ENCODE assay signal across 1 cellular context in the genomic region with DNA sequence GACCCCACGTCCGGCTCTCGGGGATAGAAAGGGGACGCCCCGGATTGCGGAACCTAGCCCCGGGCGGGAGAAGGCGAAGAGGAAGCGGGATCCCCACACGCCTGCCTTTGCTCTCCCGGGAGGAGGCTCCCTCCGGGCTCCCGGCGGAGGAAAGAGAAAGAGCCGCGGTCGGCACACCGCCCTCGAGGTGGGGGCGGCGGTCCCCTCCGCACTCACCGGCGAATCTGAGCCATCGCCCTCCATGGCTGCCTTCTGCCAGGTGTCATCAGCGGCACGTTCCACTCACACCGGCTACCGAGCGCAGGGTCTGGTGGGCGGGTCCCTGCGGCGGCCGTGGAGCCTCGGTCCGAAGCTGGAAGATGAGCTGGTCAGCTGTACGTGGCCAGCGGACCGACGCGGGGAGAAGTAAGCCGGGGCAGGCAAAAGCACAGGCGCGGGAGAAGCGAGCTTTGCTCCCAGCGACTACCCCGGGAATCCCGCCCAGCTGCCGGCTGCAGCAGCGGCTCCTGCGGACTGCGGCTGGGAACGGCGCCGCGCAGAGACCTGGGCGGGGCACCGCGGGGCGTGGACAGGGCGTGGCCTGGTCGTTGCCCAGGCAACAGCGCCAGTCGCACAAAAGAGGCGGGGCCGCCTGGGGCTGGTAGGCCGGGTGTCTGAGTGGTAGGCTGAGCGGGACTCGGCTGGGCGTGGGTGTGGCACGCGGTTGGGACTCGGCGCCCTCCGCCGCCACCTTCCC.
TF ChIP-seq lines count a peak whose summit lies in the region.

A gene with protein sequence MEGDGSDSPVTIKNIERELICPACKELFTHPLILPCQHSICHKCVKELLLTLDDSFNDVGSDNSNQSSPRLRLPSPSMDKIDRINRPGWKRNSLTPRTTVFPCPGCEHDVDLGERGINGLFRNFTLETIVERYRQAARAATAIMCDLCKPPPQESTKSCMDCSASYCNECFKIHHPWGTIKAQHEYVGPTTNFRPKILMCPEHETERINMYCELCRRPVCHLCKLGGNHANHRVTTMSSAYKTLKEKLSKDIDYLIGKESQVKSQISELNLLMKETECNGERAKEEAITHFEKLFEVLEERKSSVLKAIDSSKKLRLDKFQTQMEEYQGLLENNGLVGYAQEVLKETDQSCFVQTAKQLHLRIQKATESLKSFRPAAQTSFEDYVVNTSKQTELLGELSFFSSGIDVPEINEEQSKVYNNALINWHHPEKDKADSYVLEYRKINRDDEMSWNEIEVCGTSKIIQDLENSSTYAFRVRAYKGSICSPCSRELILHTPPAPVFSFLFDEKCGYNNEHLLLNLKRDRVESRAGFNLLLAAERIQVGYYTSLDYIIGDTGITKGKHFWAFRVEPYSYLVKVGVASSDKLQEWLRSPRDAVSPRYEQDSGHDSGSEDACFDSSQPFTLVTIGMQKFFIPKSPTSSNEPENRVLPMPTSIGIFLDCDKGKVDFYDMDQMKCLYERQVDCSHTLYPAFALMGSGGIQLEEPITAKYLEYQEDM (minus strand): TSS at position 517 of the 736 bp plus-strand sequence. CDS start 274 bp downstream, at position 243.

TF ChIP-seq in GM12878, 131 proteins besides CTCF, POLR2A, EP300 and RAD21 (continued from another document and continues in another):
- TF ChIP-seq USF2 (IDR thresholded peaks at IDR 0.05; ENCODE audit: borderline replicate concordance, low read depth, low read length) = no peak
- no peak for TF ChIP-seq CBFB (IDR thresholded peaks at IDR 0.05; ENCODE audit: low read depth)
- TF ChIP-seq DPF2 (IDR thresholded peaks at IDR 0.05) = no peak
- TF ChIP-seq MEF2A (IDR thresholded peaks at IDR 0.05; ENCODE audit: insufficient read depth, low read depth, low read length) = no peak
- peak; percentile 55; the same call in 1 of the 2 replicates for TF ChIP-seq GATAD2B (conservative IDR thresholded peaks at IDR 0.05; ENCODE audit: low read depth)
- no peak for TF ChIP-seq KAT2A (conservative IDR thresholded peaks at IDR 0.05; ENCODE audit: control insufficient read depth, low read depth, low read length)
- no peak for TF ChIP-seq TAF1 (IDR thresholded peaks at IDR 0.05; ENCODE audit: borderline replicate concordance, low read depth, low read length)
- no peak; the same call in 1 of the 2 replicates for TF ChIP-seq EED (IDR thresholded peaks at IDR 0.05; ENCODE audit: low read depth)
- no peak for TF ChIP-seq SMAD5 (IDR thresholded peaks at IDR 0.05; ENCODE audit: low read depth)
- TF ChIP-seq, protein P1, sequence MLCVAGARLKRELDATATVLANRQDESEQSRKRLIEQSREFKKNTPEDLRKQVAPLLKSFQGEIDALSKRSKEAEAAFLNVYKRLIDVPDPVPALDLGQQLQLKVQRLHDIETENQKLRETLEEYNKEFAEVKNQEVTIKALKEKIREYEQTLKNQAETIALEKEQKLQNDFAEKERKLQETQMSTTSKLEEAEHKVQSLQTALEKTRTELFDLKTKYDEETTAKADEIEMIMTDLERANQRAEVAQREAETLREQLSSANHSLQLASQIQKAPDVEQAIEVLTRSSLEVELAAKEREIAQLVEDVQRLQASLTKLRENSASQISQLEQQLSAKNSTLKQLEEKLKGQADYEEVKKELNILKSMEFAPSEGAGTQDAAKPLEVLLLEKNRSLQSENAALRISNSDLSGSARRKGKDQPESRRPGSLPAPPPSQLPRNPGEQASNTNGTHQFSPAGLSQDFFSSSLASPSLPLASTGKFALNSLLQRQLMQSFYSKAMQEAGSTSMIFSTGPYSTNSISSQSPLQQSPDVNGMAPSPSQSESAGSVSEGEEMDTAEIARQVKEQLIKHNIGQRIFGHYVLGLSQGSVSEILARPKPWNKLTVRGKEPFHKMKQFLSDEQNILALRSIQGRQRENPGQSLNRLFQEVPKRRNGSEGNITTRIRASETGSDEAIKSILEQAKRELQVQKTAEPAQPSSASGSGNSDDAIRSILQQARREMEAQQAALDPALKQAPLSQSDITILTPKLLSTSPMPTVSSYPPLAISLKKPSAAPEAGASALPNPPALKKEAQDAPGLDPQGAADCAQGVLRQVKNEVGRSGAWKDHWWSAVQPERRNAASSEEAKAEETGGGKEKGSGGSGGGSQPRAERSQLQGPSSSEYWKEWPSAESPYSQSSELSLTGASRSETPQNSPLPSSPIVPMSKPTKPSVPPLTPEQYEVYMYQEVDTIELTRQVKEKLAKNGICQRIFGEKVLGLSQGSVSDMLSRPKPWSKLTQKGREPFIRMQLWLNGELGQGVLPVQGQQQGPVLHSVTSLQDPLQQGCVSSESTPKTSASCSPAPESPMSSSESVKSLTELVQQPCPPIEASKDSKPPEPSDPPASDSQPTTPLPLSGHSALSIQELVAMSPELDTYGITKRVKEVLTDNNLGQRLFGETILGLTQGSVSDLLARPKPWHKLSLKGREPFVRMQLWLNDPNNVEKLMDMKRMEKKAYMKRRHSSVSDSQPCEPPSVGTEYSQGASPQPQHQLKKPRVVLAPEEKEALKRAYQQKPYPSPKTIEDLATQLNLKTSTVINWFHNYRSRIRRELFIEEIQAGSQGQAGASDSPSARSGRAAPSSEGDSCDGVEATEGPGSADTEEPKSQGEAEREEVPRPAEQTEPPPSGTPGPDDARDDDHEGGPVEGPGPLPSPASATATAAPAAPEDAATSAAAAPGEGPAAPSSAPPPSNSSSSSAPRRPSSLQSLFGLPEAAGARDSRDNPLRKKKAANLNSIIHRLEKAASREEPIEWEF (IDR thresholded peaks at IDR 0.05; ENCODE audit: insufficient replicate concordance, low read depth, low read length) = no peak
- no peak for TF ChIP-seq HCFC1 (IDR thresholded peaks at IDR 0.05; ENCODE audit: low read length)
- TF ChIP-seq SMAD1 (IDR thresholded peaks at IDR 0.05; ENCODE audit: low read depth, partially characterized antibody) = no peak
- TF ChIP-seq POLR2AphosphoS5 (IDR thresholded peaks at IDR 0.05; ENCODE audit: low read length) = no peak
- no peak for TF ChIP-seq CHD1 (IDR thresholded peaks at IDR 0.05; ENCODE audit: low read depth, low read length)
- no peak for TF ChIP-seq ZBED1 (IDR thresholded peaks at IDR 0.05; ENCODE audit: borderline replicate concordance)
- TF ChIP-seq EZH2 (IDR thresholded peaks at IDR 0.05; ENCODE audit: borderline replicate concordance, control insufficient read depth, low read depth, low read length) = no peak
- no peak for TF ChIP-seq NR2C2 (IDR thresholded peaks at IDR 0.05; ENCODE audit: borderline replicate concordance, control insufficient read depth, insufficient read length, low read depth)
- TF ChIP-seq, protein P2, sequence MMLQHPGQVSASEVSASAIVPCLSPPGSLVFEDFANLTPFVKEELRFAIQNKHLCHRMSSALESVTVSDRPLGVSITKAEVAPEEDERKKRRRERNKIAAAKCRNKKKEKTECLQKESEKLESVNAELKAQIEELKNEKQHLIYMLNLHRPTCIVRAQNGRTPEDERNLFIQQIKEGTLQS (IDR thresholded peaks at IDR 0.05; ENCODE audit: borderline replicate concordance, extremely low read depth, low read depth, low read length) = no peak
- TF ChIP-seq NKRF (conservative IDR thresholded peaks at IDR 0.05) = no peak
- TF ChIP-seq BHLHE40 (IDR thresholded peaks at IDR 0.05; ENCODE audit: borderline replicate concordance in 1 of 2, low read depth in 2 of 2, low read length in 1 of 2) = peak in 1 of 2 experiments; percentile 86; a peak in 2 of 4 replicates
- no peak for TF ChIP-seq TCF3 (IDR thresholded peaks at IDR 0.05; ENCODE audit: borderline replicate concordance, insufficient read depth, low read depth, low read length)
- no peak for TF ChIP-seq KLF5 (IDR thresholded peaks at IDR 0.05; ENCODE audit: partially characterized antibody)
- no peak for TF ChIP-seq SUPT20H (IDR thresholded peaks at IDR 0.05; ENCODE audit: borderline replicate concordance, control insufficient read depth, low read depth, low read length)
- TF ChIP-seq ZNF274 (IDR thresholded peaks at IDR 0.05; ENCODE audit: insufficient read depth, insufficient read length) = no peak
- no peak for TF ChIP-seq ZBTB40 (IDR thresholded peaks at IDR 0.05; ENCODE audit: borderline replicate concordance)
- TF ChIP-seq WRNIP1 (IDR thresholded peaks at IDR 0.05; ENCODE audit: borderline replicate concordance, low read depth, low read length) = no peak
- TF ChIP-seq, protein P3, sequence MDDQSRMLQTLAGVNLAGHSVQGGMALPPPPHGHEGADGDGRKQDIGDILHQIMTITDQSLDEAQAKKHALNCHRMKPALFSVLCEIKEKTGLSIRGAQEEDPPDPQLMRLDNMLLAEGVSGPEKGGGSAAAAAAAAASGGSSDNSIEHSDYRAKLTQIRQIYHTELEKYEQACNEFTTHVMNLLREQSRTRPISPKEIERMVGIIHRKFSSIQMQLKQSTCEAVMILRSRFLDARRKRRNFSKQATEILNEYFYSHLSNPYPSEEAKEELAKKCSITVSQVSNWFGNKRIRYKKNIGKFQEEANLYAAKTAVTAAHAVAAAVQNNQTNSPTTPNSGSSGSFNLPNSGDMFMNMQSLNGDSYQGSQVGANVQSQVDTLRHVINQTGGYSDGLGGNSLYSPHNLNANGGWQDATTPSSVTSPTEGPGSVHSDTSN (IDR thresholded peaks at IDR 0.05; ENCODE audit: insufficient replicate concordance, low read depth, low read length) = peak; percentile 73
- no peak for TF ChIP-seq TARDBP (IDR thresholded peaks at IDR 0.05; ENCODE audit: borderline replicate concordance)
- TF ChIP-seq PAX8 (IDR thresholded peaks at IDR 0.05) = no peak
- peak; percentile 73 for TF ChIP-seq IKZF1 (conservative IDR thresholded peaks at IDR 0.05)
- TF ChIP-seq ZNF592 (IDR thresholded peaks at IDR 0.05) = no peak
- TF ChIP-seq IKZF2 (IDR thresholded peaks at IDR 0.05) = no peak
- TF ChIP-seq MTA3 (IDR thresholded peaks at IDR 0.05; ENCODE audit: borderline replicate concordance, low read length) = no peak
- TF ChIP-seq RFX5 (IDR thresholded peaks at IDR 0.05; ENCODE audit: low read depth, low read length) = no peak
